Comparison of ENCODE assay signal across 7 cellular contexts in genomic region chr2:225282858-225283693, GRCh38.
DNase-seq lines count a peak whose midpoint lies in the region; ATAC-seq, FAIRE-seq and TF ChIP-seq lines count a peak whose summit lies in the region.

No MANE protein-coding gene starts in this region.

- H3K4me1 ChIP-seq in astrocyte (ENCODE audit: insufficient read depth, low read length) (peaks cover 5% of the 10 kb centered on the region), liver (ENCODE audit: control insufficient read depth in 4 of 4, insufficient read depth in 4 of 4, low read length in 3 of 4) (no peaks in the 10 kb centered on the region)

- no peak overlapping the region for H3K4me2 ChIP-seq in astrocyte (ENCODE audit: low read length)

- TF ChIP-seq RAD21 in liver (IDR thresholded peaks at IDR 0.05), result peak; percentile 71 to 81

- 30% methylated on average over 4 of the region's 4 CpGs for WGBS in liver

- H3K9me3 ChIP-seq in astrocyte (ENCODE audit: insufficient read depth, low read depth, low read length), result no peaks in the 10 kb centered on the region
- H3K9me3 ChIP-seq in liver (ENCODE audit: control insufficient read depth in 4 of 4, low read length in 3 of 4), result peaks cover 0 to under 1% (median 0%) of the 10 kb centered on the region in 4 donors

- H4K20me1 ChIP-seq in astrocyte (ENCODE audit: insufficient read depth, low read length), result no peaks in the 10 kb centered on the region

- no peak overlapping the region for H2AFZ ChIP-seq in astrocyte (ENCODE audit: low read depth, low read length)

- peaks cover 6% of the 10 kb centered on the region for H3K4me1 Mint-ChIP-seq in astrocyte (ENCODE audit: low read depth, unreplicated experiment)

- DNase-seq in EH (ENCODE audit: low read depth) (peak; percentile 57), GM19238 (ENCODE audit: insufficient read length, low spot score) (peak; percentile 8), NCI-H2227 treated with DMSO at 0.1 percent for 48 hours (lab: John Stamatoyannopoulos, UW) (peak; percentile 14), astrocyte (ENCODE audit: low read depth) (peak; percentile 58), substantia nigra (lab: John Stamatoyannopoulos, UW) (no peak)

- H3K9me3 Mint-ChIP-seq in astrocyte (ENCODE audit: unreplicated experiment), result peaks cover 4% of the 10 kb centered on the region

- peak; percentile 61 for ATAC-seq in HG03097 (IDR thresholded peaks at IDR 0.05; ENCODE audit: low FRiP score, unreplicated experiment)

- H3K4me3 Mint-ChIP-seq in astrocyte (ENCODE audit: unreplicated experiment), result no peak overlapping the region

- no peak overlapping the region for H3K9ac ChIP-seq in astrocyte (ENCODE audit: low read length)
- H3K9ac ChIP-seq in liver (ENCODE audit: low read depth in 1 of 2, low read length in 2 of 2), result no peak overlapping the region

- no peak overlapping the region for H3K27ac ChIP-seq in astrocyte (ENCODE audit: low read depth, low read length)
- no peak overlapping the region for H3K27ac ChIP-seq in liver (ENCODE audit: low read depth in 1 of 2, low read length in 2 of 2)
- no peak overlapping the region for H3K27ac ChIP-seq in substantia nigra (ENCODE audit: low read depth, low read length, poor library complexity, severe bottlenecking)

- H3K27me3 Mint-ChIP-seq in astrocyte (ENCODE audit: low read depth, unreplicated experiment), result no peaks in the 10 kb centered on the region

- FAIRE-seq in astrocyte (lab: Jason Lieb, UNC), result peak; percentile 69

- H3K36me3 ChIP-seq in astrocyte (ENCODE audit: insufficient read depth, low read length), result no peaks in the 10 kb centered on the region
- no peaks in the 10 kb centered on the region for H3K36me3 ChIP-seq in liver (ENCODE audit: control insufficient read depth in 4 of 4, insufficient read depth in 3 of 4, low read depth in 1 of 4, low read length in 3 of 4)

- peak; percentile 86 for TF ChIP-seq CTCF in astrocyte (IDR thresholded peaks at IDR 0.05; ENCODE audit: insufficient read depth, low read depth, low read length)
- TF ChIP-seq CTCF in liver (IDR thresholded peaks at IDR 0.05; ENCODE audit: low read depth, low read length, missing input control), result peak; percentile 65

- H3K79me2 ChIP-seq in astrocyte (ENCODE audit: insufficient read depth, low read length), result no peaks in the 10 kb centered on the region

- H3K36me3 Mint-ChIP-seq in astrocyte (ENCODE audit: low read depth, unreplicated experiment), result no peaks in the 10 kb centered on the region

- H3K27ac Mint-ChIP-seq in astrocyte (ENCODE audit: unreplicated experiment), result no peak overlapping the region

- H3K4me3 ChIP-seq in astrocyte (ENCODE audit: insufficient read depth, low read depth, low read length) (no peak overlapping the region), liver (ENCODE audit: low read depth in 1 of 3, low read length in 3 of 3) (no peak overlapping the region)

- H3K27me3 ChIP-seq in astrocyte (ENCODE audit: insufficient read depth, low read length), result no peaks in the 10 kb centered on the region
- H3K27me3 ChIP-seq in liver (ENCODE audit: control insufficient read depth in 4 of 4, insufficient read depth in 4 of 4, low read length in 3 of 4), result no peaks in the 10 kb centered on the region

TF ChIP-seq in liver, 16 proteins besides CTCF, POLR2A, EP300 and RAD21:
- TF ChIP-seq EGR1 (IDR thresholded peaks at IDR 0.05; ENCODE audit: low read depth in 2 of 2) (no peak), TAF1 (conservative IDR thresholded peaks at IDR 0.05) (no peak), REST (IDR thresholded peaks at IDR 0.05) (no peak), YY1 (IDR thresholded peaks at IDR 0.05) (no peak), HNF4A (conservative IDR thresholded peaks at IDR 0.05) (no peak), SP1 (IDR thresholded peaks at IDR 0.05) (no peak), MAX (IDR thresholded peaks at IDR 0.05) (no peak)

Comparison
In these comparisons a context has a peak if more than half of its experiments do, and no peak if none do; other contexts are left out.
1. DNase-seq: peak in EH (single experiment), GM19238 (single experiment), NCI-H2227 treated with DMSO at 0.1 percent for 48 hours (single experiment) and astrocyte (single experiment); none in substantia nigra (0 of 49).